23 cellular contexts compared by ENCODE assay signal in the genomic region with DNA sequence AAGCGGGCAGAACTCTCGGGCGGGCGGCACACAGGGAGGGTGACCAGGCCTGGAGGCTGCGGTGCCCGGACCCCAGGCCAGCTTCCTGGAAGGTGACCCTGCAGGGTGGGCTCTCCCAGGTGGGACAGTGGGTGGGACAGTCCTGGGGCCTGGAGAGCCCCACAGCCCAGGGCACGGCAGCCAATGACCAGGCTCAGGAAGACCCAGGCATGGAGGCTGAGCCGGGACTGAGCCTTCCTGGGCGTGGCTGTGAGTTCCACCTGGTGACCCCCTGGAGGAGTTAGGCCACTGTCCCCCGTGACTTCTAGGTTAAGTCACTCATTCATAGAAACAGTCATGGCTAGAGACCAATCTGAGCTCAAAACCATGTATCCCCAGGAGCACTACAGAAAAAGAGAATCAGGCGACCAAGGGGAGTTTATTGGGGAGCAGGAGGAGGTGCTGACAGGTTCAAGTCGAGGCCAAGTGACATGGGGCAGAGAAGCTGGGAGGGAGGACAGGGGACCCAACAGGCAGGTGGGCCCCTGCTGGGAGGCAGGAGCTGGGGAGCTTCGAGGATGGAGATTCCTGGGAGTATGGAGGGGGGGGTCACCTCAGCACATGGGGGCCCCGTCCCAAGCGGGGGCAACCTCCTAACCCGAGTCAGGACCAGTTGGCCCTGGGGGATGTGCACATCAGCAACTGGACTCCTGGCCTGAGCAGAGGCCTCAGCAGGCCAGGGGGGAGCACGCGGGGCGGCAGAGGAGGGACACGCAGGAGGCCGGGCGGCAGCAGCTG. TPM values are rescaled to one million over a fixed set of nuclear protein-coding genes. Genes with fewer than 3 reads are reported as not detected.
"Had no signal": no experiment of that assay in that cellular context is flagged by ENCODE, and none has a peak within 500 bp of the region (broad histone marks: within the 10 kb centered on the region; RNA-seq: fewer than 3 reads in every experiment).

No MANE protein-coding gene starts in this region.

- H3K36me3 ChIP-seq: breast epithelium, heart right ventricle, left ventricle myocardium inferior, neutrophil, sigmoid colon, tibial nerve, uterus had no signal

- H3K27me3 ChIP-seq: tibial nerve had no signal

- FAIRE-seq: astrocyte, TTC549 had no signal

- H3K9me3 ChIP-seq: neutrophil, uterus had no signal

- ATAC-seq: activated CD4-positive, alpha-beta T cell treated with anti-CD3 and anti-CD28 coated beads for 36 hours; activated T-cell treated with anti-CD3 and anti-CD28 coated beads, Interleukin-2, amount 50 U/mL, for 4 hours; naive thymus-derived CD8-positive, alpha-beta T cell had no signal

- H3K4me3 Mint-ChIP-seq: activated CD4-positive, alpha-beta T cell treated with anti-CD3 and anti-CD28 coated beads for 36 hours; activated T-cell treated with anti-CD3 and anti-CD28 coated beads, Interleukin-2, amount 50 U/mL, for 4 hours had no signal

- H3K4me1 ChIP-seq: breast epithelium, heart right ventricle, parathyroid adenoma, sigmoid colon, tibial nerve, uterus had no signal

- H2AFZ ChIP-seq: parathyroid adenoma had no signal

- H3K9ac ChIP-seq: parathyroid adenoma had no signal

- H3K27ac Mint-ChIP-seq: activated CD4-positive, alpha-beta T cell treated with anti-CD3 and anti-CD28 coated beads for 36 hours had no signal

- DNase-seq: activated CD4-positive, alpha-beta T cell treated with anti-CD3 and anti-CD28 coated beads, Interleukin-2, amount 50 U/mL, for 48 hours; activated effector memory CD4-positive, alpha-beta T cell treated with Interleukin-2 at 50 U/mL for 16 hours; activated naive CD4-positive, alpha-beta T cell treated with anti-CD3 and anti-CD28 coated beads, Interleukin-2, amount 50 U/mL, for 16 hours; activated T-cell treated with anti-CD3 and anti-CD28 coated beads, Interleukin-2, amount 50 U/mL, for 4 hours; heart right ventricle; kidney glomerular epithelial cell; left ventricle myocardium inferior; mesenchymal stem cell; sigmoid colon; stimulated activated naive CD4-positive, alpha-beta T cell treated with Interleukin-2 at 50 U/mL for 16 hours; uterus had no signal

- H3K79me2 ChIP-seq: parathyroid adenoma had no signal

- H3K27ac ChIP-seq: breast epithelium, coronary artery, heart right ventricle, left ventricle myocardium inferior, neutrophil, parathyroid adenoma, sigmoid colon, tibial nerve, uterus had no signal

- H3K4me3 ChIP-seq: breast epithelium, coronary artery, heart right ventricle, left ventricle myocardium inferior, sigmoid colon, tibial nerve, uterus had no signal

RNA-seq across cellular contexts. Expression of a gene that starts 1.2 kb away (rescaled TPM):
- total RNA-seq: activated CD4-positive, alpha-beta T cell treated with anti-CD3 and anti-CD28 coated beads for 36 hours; activated T-cell treated with anti-CD3 and anti-CD28 coated beads, Interleukin-2, amount 50 U/mL, for 4 hours; astrocyte; breast epithelium; heart right ventricle; left ventricle myocardium inferior; naive thymus-derived CD8-positive, alpha-beta T cell; sigmoid colon; T-helper 2 cell treated with Interferon-gamma antibody and Interleukin-4, amounts not matched to agents 100 ng/mL and 5 ng/mL, for 36 hours; tibial nerve; uterus had no signal
- polyA plus RNA-seq: adipose tissue; esophagus; heart right ventricle; naive thymus-derived CD8-positive, alpha-beta T cell; sigmoid colon had no signal

RNA-seq across cellular contexts. Expression of a gene that starts 5.7 kb away (rescaled TPM):
- total RNA-seq: activated CD4-positive, alpha-beta T cell treated with anti-CD3 and anti-CD28 coated beads for 36 hours; activated T-cell treated with anti-CD3 and anti-CD28 coated beads, Interleukin-2, amount 50 U/mL, for 4 hours; astrocyte; breast epithelium; heart right ventricle; left ventricle myocardium inferior; naive thymus-derived CD8-positive, alpha-beta T cell; sigmoid colon; T-helper 2 cell treated with Interferon-gamma antibody and Interleukin-4, amounts not matched to agents 100 ng/mL and 5 ng/mL, for 36 hours; tibial nerve; uterus had no signal
- polyA plus RNA-seq: adipose tissue; esophagus; heart right ventricle; naive thymus-derived CD8-positive, alpha-beta T cell; sigmoid colon had no signal

RNA-seq across cellular contexts. Expression of a gene that starts 13.1 kb away (rescaled TPM):
- total RNA-seq: activated CD4-positive, alpha-beta T cell treated with anti-CD3 and anti-CD28 coated beads for 36 hours; activated T-cell treated with anti-CD3 and anti-CD28 coated beads, Interleukin-2, amount 50 U/mL, for 4 hours; astrocyte; breast epithelium; heart right ventricle; left ventricle myocardium inferior; naive thymus-derived CD8-positive, alpha-beta T cell; sigmoid colon; T-helper 2 cell treated with Interferon-gamma antibody and Interleukin-4, amounts not matched to agents 100 ng/mL and 5 ng/mL, for 36 hours; tibial nerve; uterus had no signal
- polyA plus RNA-seq: adipose tissue; esophagus; heart right ventricle; naive thymus-derived CD8-positive, alpha-beta T cell; sigmoid colon had no signal

RNA-seq across cellular contexts. Expression of a gene that starts 20.6 kb away (rescaled TPM):
- total RNA-seq: activated CD4-positive, alpha-beta T cell treated with anti-CD3 and anti-CD28 coated beads for 36 hours; activated T-cell treated with anti-CD3 and anti-CD28 coated beads, Interleukin-2, amount 50 U/mL, for 4 hours; astrocyte; breast epithelium; heart right ventricle; left ventricle myocardium inferior; naive thymus-derived CD8-positive, alpha-beta T cell; T-helper 2 cell treated with Interferon-gamma antibody and Interleukin-4, amounts not matched to agents 100 ng/mL and 5 ng/mL, for 36 hours; tibial nerve; uterus had no signal
- polyA plus RNA-seq: adipose tissue; esophagus; heart right ventricle; naive thymus-derived CD8-positive, alpha-beta T cell; sigmoid colon had no signal

RNA-seq across cellular contexts. Expression of a gene that starts 21.2 kb away (rescaled TPM):
- total RNA-seq: activated CD4-positive, alpha-beta T cell treated with anti-CD3 and anti-CD28 coated beads for 36 hours; activated T-cell treated with anti-CD3 and anti-CD28 coated beads, Interleukin-2, amount 50 U/mL, for 4 hours; astrocyte; breast epithelium; heart right ventricle; left ventricle myocardium inferior; naive thymus-derived CD8-positive, alpha-beta T cell; sigmoid colon; T-helper 2 cell treated with Interferon-gamma antibody and Interleukin-4, amounts not matched to agents 100 ng/mL and 5 ng/mL, for 36 hours; tibial nerve; uterus had no signal
- polyA plus RNA-seq: adipose tissue; esophagus; heart right ventricle; naive thymus-derived CD8-positive, alpha-beta T cell; sigmoid colon had no signal
